Comparison of ENCODE assay signal across 8 cellular contexts in the genomic region with DNA sequence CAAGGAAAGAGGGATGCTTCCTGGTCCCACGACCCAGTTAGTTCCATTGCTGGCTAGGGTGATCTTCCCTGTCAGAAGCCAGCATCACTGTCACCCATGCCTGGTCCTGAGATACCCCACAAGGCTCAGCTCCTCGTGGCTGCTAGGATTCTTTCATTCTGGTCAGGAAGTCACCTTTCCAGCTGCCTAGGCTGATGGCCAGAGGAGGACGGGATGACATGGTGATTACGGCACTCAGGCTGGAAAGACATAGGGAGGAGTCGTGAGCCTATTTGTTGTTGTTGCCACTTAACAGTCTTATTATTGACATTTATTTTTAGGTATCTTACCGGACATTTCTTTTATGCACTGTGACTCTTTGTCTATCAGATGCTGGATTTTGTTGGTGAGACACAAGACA.
"Had no signal": no experiment of that assay in that cellular context is flagged by ENCODE, and none has a peak within 500 bp of the region (broad histone marks: within the 10 kb centered on the region; RNA-seq: fewer than 3 reads in every experiment).

No MANE protein-coding gene starts in this region.

- H3K27me3 ChIP-seq: adrenal gland, pancreas, thyroid gland, uterus had no signal

- H3K27ac ChIP-seq: adrenal gland, coronary artery, foreskin keratinocyte, left lung, pancreas, thyroid gland, uterus, VCaP had no signal

- H3K36me3 ChIP-seq: adrenal gland, left lung, pancreas, thyroid gland, uterus had no signal

- H3K9me3 ChIP-seq: adrenal gland, left lung, pancreas, thyroid gland, uterus had no signal

- H3K4me3 ChIP-seq: adrenal gland, left lung, thyroid gland, uterus had no signal

- H3K4me1 ChIP-seq: foreskin keratinocyte had no signal

- DNase-seq: foreskin keratinocyte, thyroid gland had no signal
